Comparison of ENCODE assay signal across 7 cellular contexts in genomic region chr2:28958689-28959088, GRCh38. TPM values are rescaled to one million over a fixed set of nuclear protein-coding genes. Genes with fewer than 3 reads are reported as not detected.
DNase-seq lines count a peak whose midpoint lies in the region; ATAC-seq and TF ChIP-seq lines count a peak whose summit lies in the region.

No MANE protein-coding gene starts in this region.

- H3K36me3 ChIP-seq in heart left ventricle = no peaks in the 10 kb centered on the region
- no peaks in the 10 kb centered on the region for H3K36me3 ChIP-seq in prostate gland

- TF ChIP-seq CTCF in LNCaP clone FGC (IDR thresholded peaks at IDR 0.05; ENCODE audit: control insufficient read depth, extremely low read depth, insufficient read depth) (peak; percentile 54), heart left ventricle (IDR thresholded peaks at IDR 0.05) (peak; percentile 50 to 74 (median 64)), prostate gland (IDR thresholded peaks at IDR 0.05) (peak; percentile 11 to 82 (median 64))

- no peak overlapping the region for H3K4me3 ChIP-seq in LNCaP clone FGC (ENCODE audit: low read depth, low read length)
- no peak overlapping the region for H3K4me3 ChIP-seq in heart left ventricle
- no peak overlapping the region for H3K4me3 ChIP-seq in prostate gland

- WGBS in heart left ventricle, 4 donors = 14 to 22% (median 20%) methylated on average over 9 of the region's 9 CpGs
- WGBS in prostate gland = 16% methylated on average over 9 of the region's 9 CpGs

- H3K9me3 ChIP-seq in heart left ventricle (no peaks in the 10 kb centered on the region), prostate gland (no peaks in the 10 kb centered on the region)

- ATAC-seq in heart left ventricle (peak; percentile 82 to 93 (median 92)), GM21526 (IDR thresholded peaks at IDR 0.05; ENCODE audit: low FRiP score, unreplicated experiment) (no peak)

- DNase-seq in GM03348 (ENCODE audit: low spot score) (peak; percentile 90), LNCaP clone FGC (ENCODE audit: low read depth) (peak; percentile 40), OCI-M1 (lab: John Stamatoyannopoulos, UW) (peak; percentile 86), amniotic epithelial cell (ENCODE audit: low read depth) (peak; percentile 73), heart left ventricle (peak; percentile 47 to 74 (median 72)), prostate gland (ENCODE audit: low spot score) (peak; percentile 62)

- H3K27me3 ChIP-seq in heart left ventricle (no peaks in the 10 kb centered on the region), prostate gland (replicated peaks; ENCODE audit: insufficient read depth) (no peaks in the 10 kb centered on the region)

- no peak for TF ChIP-seq POLR2A in heart left ventricle (IDR thresholded peaks at IDR 0.05)
- no peak for TF ChIP-seq POLR2A in prostate gland (IDR thresholded peaks at IDR 0.05)

- H3K27ac ChIP-seq in heart left ventricle (no peak overlapping the region), prostate gland (no peak overlapping the region)

- H3K4me1 ChIP-seq in heart left ventricle (peaks cover 0 to 13% (median 3%) of the 10 kb centered on the region in 12 donors), prostate gland (replicated peaks) (no peaks in the 10 kb centered on the region)

- intact Hi-C loops in heart left ventricle (cut with DNase I) (loop anchor here in 8 of 10 donors (1.0 to 10.0 kb wide), 14 partner anchors 54 to 1114 kb away; partner anchors contain the start of genes ALK (in 1 of the 8) and CLIP4 (in 1 of the 8)), prostate gland (cut with DNase I) (loop anchor here (1.0 to 10.0 kb wide), 4 partner anchors 54 to 886 kb away; no protein-coding TSS in a partner anchor)

RNA-seq across cellular contexts. Expression of gene TOGARAM2, which starts 22.4 kb away (rescaled TPM):
- total RNA-seq in heart left ventricle (10 to 100 TPM in 3 of 9 donors, 1 to 10 TPM in 5, under 1 TPM in 1; 0.24 to 23.5 (median 6.2) TPM), prostate gland (under 1 TPM; 0.36 to 0.62 TPM)
- polyA plus RNA-seq in heart left ventricle = 10 to 100 TPM in 1 of 2 donors, 1 to 10 TPM in 1; 5.5 to 23.9 TPM

Comparison
In these comparisons a context has a peak if more than half of its experiments do, and no peak if none do; other contexts are left out.
1. DNase-seq: peak in every context shown above with its lines; median percentile 90 in GM03348; 86 in OCI-M1; 73 in amniotic epithelial cell; 72 in heart left ventricle; 62 in prostate gland; 40 in LNCaP clone FGC.